ENCODE assay signal across 8 cellular contexts in genomic region chr17:17822189-17822978, GRCh38. TPM values are rescaled to one million over a fixed set of nuclear protein-coding genes. Genes with fewer than 3 reads are reported as not detected.
DNase-seq lines count a peak whose midpoint lies in the region; ATAC-seq and TF ChIP-seq lines count a peak whose summit lies in the region.

No MANE protein-coding gene starts in this region.

- H3K9me3 Mint-ChIP-seq in activated naive CD4-positive, alpha-beta T cell treated with anti-CD3 and anti-CD28 coated beads, Interleukin-2, amount 50 U/mL, for 24 hours = no peaks in the 10 kb centered on the region
- H3K9me3 Mint-ChIP-seq in memory B cell (no peaks in the 10 kb centered on the region), type B pancreatic cell (no peaks in the 10 kb centered on the region)
- H3K9me3 Mint-ChIP-seq in stimulated activated memory B cell treated with anti-CD40 and anti-IgM and Interleukin-4, amounts not matched to agents 10 μg/mL and 1 μg/mL and 100 μg/mL, for 72 hours = no peaks in the 10 kb centered on the region

- DNase-seq in activated naive CD4-positive, alpha-beta T cell treated with anti-CD3 and anti-CD28 coated beads, Interleukin-2, amount 50 U/mL, for 16 hours = no peak
- DNase-seq in mammary epithelial cell (no peak), memory B cell (ENCODE audit: low spot score in 2 of 2) (no peak), type B pancreatic cell (ENCODE audit: extremely low spot score, unreplicated experiment) (no peak), dedifferentiated amniotic fluid mesenchymal stem cell (ENCODE audit: extremely low spot score) (no peak), DMS153 treated with DMSO at 0.1 percent for 48 hours (lab: John Stamatoyannopoulos, UW; ENCODE audit: unreplicated experiment) (no peak)

- H2AFZ ChIP-seq in mammary epithelial cell (ENCODE audit: low read depth, low read length) = no peak overlapping the region

- no peaks in the 10 kb centered on the region for H3K9me3 ChIP-seq in mammary epithelial cell (replicated peaks; ENCODE audit: insufficient read depth, low read length)

- H3K79me2 ChIP-seq in mammary epithelial cell (ENCODE audit: insufficient read depth, low read length) = peaks cover 94% of the 10 kb centered on the region

- peak overlapping the region; percentile 84 for H3K4me2 ChIP-seq in mammary epithelial cell (ENCODE audit: insufficient read depth, low read depth, low read length)

- H3K4me1 ChIP-seq in mammary epithelial cell (ENCODE audit: insufficient read depth, low read length) = peaks cover 79% of the 10 kb centered on the region

- peak overlapping the region; percentile 49 for H3K4me3 Mint-ChIP-seq in activated naive CD4-positive, alpha-beta T cell treated with anti-CD3 and anti-CD28 coated beads, Interleukin-2, amount 50 U/mL, for 24 hours
- H3K4me3 Mint-ChIP-seq in memory B cell (peak overlapping the region; percentile 24), type B pancreatic cell (peak overlapping the region; percentile 68)
- H3K4me3 Mint-ChIP-seq in stimulated activated memory B cell treated with anti-CD40 and anti-IgM and Interleukin-4, amounts not matched to agents 10 μg/mL and 1 μg/mL and 100 μg/mL, for 72 hours = no peak overlapping the region

- H3K9ac ChIP-seq in mammary epithelial cell (ENCODE audit: insufficient read depth, low read length) = peak overlapping the region; percentile 34

- dilution Hi-C loops in mammary epithelial cell (cut with HindIII; ENCODE audit: low sequenced_read_pairs) = no loop called here

- in situ Hi-C loops in mammary epithelial cell (cut with MboI; ENCODE audit: low sequenced_read_pairs in 2 of 2) = loop anchor here in 1 of 2 donors (25.0 kb wide), 1 partner anchor 135 kb away; the partner anchor contains the start of gene RAI1

- H3K36me3 Mint-ChIP-seq in activated naive CD4-positive, alpha-beta T cell treated with anti-CD3 and anti-CD28 coated beads, Interleukin-2, amount 50 U/mL, for 24 hours = peaks cover 2% of the 10 kb centered on the region
- H3K36me3 Mint-ChIP-seq in memory B cell (peaks cover 2% of the 10 kb centered on the region), type B pancreatic cell (peaks cover 4% of the 10 kb centered on the region)
- H3K36me3 Mint-ChIP-seq in stimulated activated memory B cell treated with anti-CD40 and anti-IgM and Interleukin-4, amounts not matched to agents 10 μg/mL and 1 μg/mL and 100 μg/mL, for 72 hours = peaks cover 30% of the 10 kb centered on the region

- no TSS peak for BruUV-seq in mammary epithelial cell (replicated peaks; lab: Mats Ljungman, UMichigan)

- 94% methylated on average over 2 of the region's 4 CpGs for WGBS in mammary epithelial cell (ENCODE audit: low coverage, missing lambda C conversion rate)

- TF ChIP-seq CTCF in mammary epithelial cell (conservative IDR thresholded peaks at IDR 0.05 in 1 of 2, IDR thresholded peaks at IDR 0.05 in 1 of 2; ENCODE audit: extremely low read depth in 1 of 2, insufficient read depth in 1 of 2, low read depth in 1 of 2, low read length in 2 of 2) (no peak), type B pancreatic cell (conservative IDR thresholded peaks at IDR 0.05) (no peak)

- H3K27me3 ChIP-seq in mammary epithelial cell (ENCODE audit: insufficient read depth, low read length) = no peaks in the 10 kb centered on the region

- H3K36me3 ChIP-seq in mammary epithelial cell (ENCODE audit: insufficient read depth, low read length) = peaks cover 15% of the 10 kb centered on the region

- peaks cover 82% of the 10 kb centered on the region for H3K4me1 Mint-ChIP-seq in activated naive CD4-positive, alpha-beta T cell treated with anti-CD3 and anti-CD28 coated beads, Interleukin-2, amount 50 U/mL, for 24 hours
- H3K4me1 Mint-ChIP-seq in memory B cell = peaks cover 31% of the 10 kb centered on the region
- peaks cover 52% of the 10 kb centered on the region for H3K4me1 Mint-ChIP-seq in type B pancreatic cell (ENCODE audit: unreplicated experiment)
- H3K4me1 Mint-ChIP-seq in stimulated activated memory B cell treated with anti-CD40 and anti-IgM and Interleukin-4, amounts not matched to agents 10 μg/mL and 1 μg/mL and 100 μg/mL, for 72 hours = peaks cover 78% of the 10 kb centered on the region

- peak overlapping the region; percentile 41 for H3K27ac ChIP-seq in mammary epithelial cell (ENCODE audit: insufficient read depth, low read depth, low read length)

- H4K20me1 ChIP-seq in mammary epithelial cell (ENCODE audit: insufficient read depth, low read length) = no peaks in the 10 kb centered on the region

- no peak for ATAC-seq in memory B cell (ENCODE audit: low read depth)
- no peak for ATAC-seq in stimulated activated memory B cell treated with anti-CD40 and anti-IgM and Interleukin-4, amounts not matched to agents 10 μg/mL and 1 μg/mL and 100 μg/mL, for 72 hours

- intact Hi-C loops in mammary epithelial cell (cut with micrococcal nuclease) = no loop called here

- H3K4me3 ChIP-seq in mammary epithelial cell (replicated peaks in 1 of 3; ENCODE audit: insufficient read depth in 1 of 3, low read depth in 2 of 3, low read length in 3 of 3) = peak overlapping the region; percentile 36 to 51 (median 46)

- no peak overlapping the region for H3K27ac Mint-ChIP-seq in activated naive CD4-positive, alpha-beta T cell treated with anti-CD3 and anti-CD28 coated beads, Interleukin-2, amount 50 U/mL, for 24 hours
- H3K27ac Mint-ChIP-seq in memory B cell (no peak overlapping the region), type B pancreatic cell (peak overlapping the region; percentile 46)
- no peak overlapping the region for H3K27ac Mint-ChIP-seq in stimulated activated memory B cell treated with anti-CD40 and anti-IgM and Interleukin-4, amounts not matched to agents 10 μg/mL and 1 μg/mL and 100 μg/mL, for 72 hours

- CTCF ChIA-PET in mammary epithelial cell (lab: Charles Lee; ENCODE audit: low non-redundant PET) = no interaction called here

- no peaks in the 10 kb centered on the region for H3K27me3 Mint-ChIP-seq in activated naive CD4-positive, alpha-beta T cell treated with anti-CD3 and anti-CD28 coated beads, Interleukin-2, amount 50 U/mL, for 24 hours
- no peaks in the 10 kb centered on the region for H3K27me3 Mint-ChIP-seq in memory B cell
- H3K27me3 Mint-ChIP-seq in type B pancreatic cell = no peaks in the 10 kb centered on the region
- H3K27me3 Mint-ChIP-seq in stimulated activated memory B cell treated with anti-CD40 and anti-IgM and Interleukin-4, amounts not matched to agents 10 μg/mL and 1 μg/mL and 100 μg/mL, for 72 hours = no peaks in the 10 kb centered on the region

RNA-seq across cellular contexts. Expression of gene SREBF1, which starts 14.4 kb away (rescaled TPM):
- 100 to 1,000 TPM; 109 to 173 TPM for total RNA-seq in mammary epithelial cell
- polyA plus RNA-seq in mammary epithelial cell = 71.5 TPM
- polyA minus RNA-seq in mammary epithelial cell = 152 TPM
- total RNA-seq in type B pancreatic cell (ENCODE audit: low replicate concordance) = 81.2 and 97.0 TPM in 2 replicates
